1 cellular context compared by ENCODE assay signal in the genomic region with DNA sequence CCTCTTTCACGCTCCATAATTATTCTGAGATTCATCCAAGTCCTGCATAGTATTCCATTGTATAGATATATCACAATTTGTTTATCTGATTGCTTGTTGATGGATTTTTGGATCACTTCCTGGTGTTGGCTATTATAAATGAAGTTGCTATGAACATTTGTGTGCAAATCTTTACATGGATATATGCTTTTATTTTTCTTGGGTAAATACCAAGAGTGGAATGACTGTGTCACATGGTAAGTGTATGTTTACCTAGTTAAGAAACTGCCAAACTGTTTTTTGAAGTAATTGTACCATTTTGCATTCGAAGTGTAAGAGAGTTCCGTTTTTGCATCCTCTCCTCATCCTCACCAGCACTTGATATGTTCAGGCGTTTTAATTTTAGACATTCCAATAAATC.
TF ChIP-seq lines count a peak whose summit lies in the region.

No MANE protein-coding gene starts in this region.

TF ChIP-seq in WTC11, 78 proteins besides CTCF, POLR2A, EP300 and RAD21 (continued from another document):
- TF ChIP-seq STAT6 (CRISPR knock-in tag; conservative IDR thresholded peaks at IDR 0.05; ENCODE audit: low read depth) (no peak), CBFB (CRISPR knock-in tag; IDR thresholded peaks at IDR 0.05; ENCODE audit: low read depth) (no peak), ZNF416 (CRISPR knock-in tag; IDR thresholded peaks at IDR 0.05) (no peak), MXD4 (CRISPR knock-in tag; IDR thresholded peaks at IDR 0.05; ENCODE audit: borderline replicate concordance) (no peak), GABPB1 (CRISPR knock-in tag; IDR thresholded peaks at IDR 0.05) (no peak), ESRRA (CRISPR knock-in tag; IDR thresholded peaks at IDR 0.05; ENCODE audit: borderline replicate concordance) (no peak), NR2C2 (CRISPR knock-in tag; IDR thresholded peaks at IDR 0.05) (no peak)
- TF ChIP-seq, protein P1, sequence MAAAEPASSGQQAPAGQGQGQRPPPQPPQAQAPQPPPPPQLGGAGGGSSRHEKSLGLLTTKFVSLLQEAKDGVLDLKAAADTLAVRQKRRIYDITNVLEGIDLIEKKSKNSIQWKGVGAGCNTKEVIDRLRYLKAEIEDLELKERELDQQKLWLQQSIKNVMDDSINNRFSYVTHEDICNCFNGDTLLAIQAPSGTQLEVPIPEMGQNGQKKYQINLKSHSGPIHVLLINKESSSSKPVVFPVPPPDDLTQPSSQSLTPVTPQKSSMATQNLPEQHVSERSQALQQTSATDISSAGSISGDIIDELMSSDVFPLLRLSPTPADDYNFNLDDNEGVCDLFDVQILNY (CRISPR knock-in tag; IDR thresholded peaks at IDR 0.05), result no peak
- TF ChIP-seq, protein P2, sequence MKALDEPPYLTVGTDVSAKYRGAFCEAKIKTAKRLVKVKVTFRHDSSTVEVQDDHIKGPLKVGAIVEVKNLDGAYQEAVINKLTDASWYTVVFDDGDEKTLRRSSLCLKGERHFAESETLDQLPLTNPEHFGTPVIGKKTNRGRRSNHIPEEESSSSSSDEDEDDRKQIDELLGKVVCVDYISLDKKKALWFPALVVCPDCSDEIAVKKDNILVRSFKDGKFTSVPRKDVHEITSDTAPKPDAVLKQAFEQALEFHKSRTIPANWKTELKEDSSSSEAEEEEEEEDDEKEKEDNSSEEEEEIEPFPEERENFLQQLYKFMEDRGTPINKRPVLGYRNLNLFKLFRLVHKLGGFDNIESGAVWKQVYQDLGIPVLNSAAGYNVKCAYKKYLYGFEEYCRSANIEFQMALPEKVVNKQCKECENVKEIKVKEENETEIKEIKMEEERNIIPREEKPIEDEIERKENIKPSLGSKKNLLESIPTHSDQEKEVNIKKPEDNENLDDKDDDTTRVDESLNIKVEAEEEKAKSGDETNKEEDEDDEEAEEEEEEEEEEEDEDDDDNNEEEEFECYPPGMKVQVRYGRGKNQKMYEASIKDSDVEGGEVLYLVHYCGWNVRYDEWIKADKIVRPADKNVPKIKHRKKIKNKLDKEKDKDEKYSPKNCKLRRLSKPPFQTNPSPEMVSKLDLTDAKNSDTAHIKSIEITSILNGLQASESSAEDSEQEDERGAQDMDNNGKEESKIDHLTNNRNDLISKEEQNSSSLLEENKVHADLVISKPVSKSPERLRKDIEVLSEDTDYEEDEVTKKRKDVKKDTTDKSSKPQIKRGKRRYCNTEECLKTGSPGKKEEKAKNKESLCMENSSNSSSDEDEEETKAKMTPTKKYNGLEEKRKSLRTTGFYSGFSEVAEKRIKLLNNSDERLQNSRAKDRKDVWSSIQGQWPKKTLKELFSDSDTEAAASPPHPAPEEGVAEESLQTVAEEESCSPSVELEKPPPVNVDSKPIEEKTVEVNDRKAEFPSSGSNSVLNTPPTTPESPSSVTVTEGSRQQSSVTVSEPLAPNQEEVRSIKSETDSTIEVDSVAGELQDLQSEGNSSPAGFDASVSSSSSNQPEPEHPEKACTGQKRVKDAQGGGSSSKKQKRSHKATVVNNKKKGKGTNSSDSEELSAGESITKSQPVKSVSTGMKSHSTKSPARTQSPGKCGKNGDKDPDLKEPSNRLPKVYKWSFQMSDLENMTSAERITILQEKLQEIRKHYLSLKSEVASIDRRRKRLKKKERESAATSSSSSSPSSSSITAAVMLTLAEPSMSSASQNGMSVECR (CRISPR knock-in tag; IDR thresholded peaks at IDR 0.05; ENCODE audit: borderline replicate concordance), result no peak
- TF ChIP-seq, protein P3, sequence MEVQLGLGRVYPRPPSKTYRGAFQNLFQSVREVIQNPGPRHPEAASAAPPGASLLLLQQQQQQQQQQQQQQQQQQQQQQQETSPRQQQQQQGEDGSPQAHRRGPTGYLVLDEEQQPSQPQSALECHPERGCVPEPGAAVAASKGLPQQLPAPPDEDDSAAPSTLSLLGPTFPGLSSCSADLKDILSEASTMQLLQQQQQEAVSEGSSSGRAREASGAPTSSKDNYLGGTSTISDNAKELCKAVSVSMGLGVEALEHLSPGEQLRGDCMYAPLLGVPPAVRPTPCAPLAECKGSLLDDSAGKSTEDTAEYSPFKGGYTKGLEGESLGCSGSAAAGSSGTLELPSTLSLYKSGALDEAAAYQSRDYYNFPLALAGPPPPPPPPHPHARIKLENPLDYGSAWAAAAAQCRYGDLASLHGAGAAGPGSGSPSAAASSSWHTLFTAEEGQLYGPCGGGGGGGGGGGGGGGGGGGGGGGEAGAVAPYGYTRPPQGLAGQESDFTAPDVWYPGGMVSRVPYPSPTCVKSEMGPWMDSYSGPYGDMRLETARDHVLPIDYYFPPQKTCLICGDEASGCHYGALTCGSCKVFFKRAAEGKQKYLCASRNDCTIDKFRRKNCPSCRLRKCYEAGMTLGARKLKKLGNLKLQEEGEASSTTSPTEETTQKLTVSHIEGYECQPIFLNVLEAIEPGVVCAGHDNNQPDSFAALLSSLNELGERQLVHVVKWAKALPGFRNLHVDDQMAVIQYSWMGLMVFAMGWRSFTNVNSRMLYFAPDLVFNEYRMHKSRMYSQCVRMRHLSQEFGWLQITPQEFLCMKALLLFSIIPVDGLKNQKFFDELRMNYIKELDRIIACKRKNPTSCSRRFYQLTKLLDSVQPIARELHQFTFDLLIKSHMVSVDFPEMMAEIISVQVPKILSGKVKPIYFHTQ (CRISPR knock-in tag; IDR thresholded peaks at IDR 0.05), result no peak
- TF ChIP-seq, protein P4, sequence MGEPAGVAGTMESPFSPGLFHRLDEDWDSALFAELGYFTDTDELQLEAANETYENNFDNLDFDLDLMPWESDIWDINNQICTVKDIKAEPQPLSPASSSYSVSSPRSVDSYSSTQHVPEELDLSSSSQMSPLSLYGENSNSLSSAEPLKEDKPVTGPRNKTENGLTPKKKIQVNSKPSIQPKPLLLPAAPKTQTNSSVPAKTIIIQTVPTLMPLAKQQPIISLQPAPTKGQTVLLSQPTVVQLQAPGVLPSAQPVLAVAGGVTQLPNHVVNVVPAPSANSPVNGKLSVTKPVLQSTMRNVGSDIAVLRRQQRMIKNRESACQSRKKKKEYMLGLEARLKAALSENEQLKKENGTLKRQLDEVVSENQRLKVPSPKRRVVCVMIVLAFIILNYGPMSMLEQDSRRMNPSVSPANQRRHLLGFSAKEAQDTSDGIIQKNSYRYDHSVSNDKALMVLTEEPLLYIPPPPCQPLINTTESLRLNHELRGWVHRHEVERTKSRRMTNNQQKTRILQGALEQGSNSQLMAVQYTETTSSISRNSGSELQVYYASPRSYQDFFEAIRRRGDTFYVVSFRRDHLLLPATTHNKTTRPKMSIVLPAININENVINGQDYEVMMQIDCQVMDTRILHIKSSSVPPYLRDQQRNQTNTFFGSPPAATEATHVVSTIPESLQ (CRISPR knock-in tag; IDR thresholded peaks at IDR 0.05), result no peak
